Comparison of ENCODE assay signal across 16 cellular contexts in genomic region chr3:157368171-157368570, GRCh38.
DNase-seq lines count a peak whose midpoint lies in the region; ATAC-seq and TF ChIP-seq lines count a peak whose summit lies in the region.
"Had no signal": no experiment of that assay in that cellular context is flagged by ENCODE, and none has a peak within 500 bp of the region (broad histone marks: within the 10 kb centered on the region; RNA-seq: fewer than 3 reads in every experiment).

No MANE protein-coding gene starts in this region.

- peak; percentile 16 for DNase-seq in NCI-H82 (lab: John Stamatoyannopoulos, UW)
- DNase-seq in NCI-H82 treated with DMSO at 0.1 percent for 48 hours (lab: John Stamatoyannopoulos, UW; ENCODE audit: unreplicated experiment), result no peak
- peak; percentile 15 for DNase-seq in SK-N-SH
- DNase-seq in mesenchymal stem cell, result no peak
- no peak for DNase-seq in activated effector memory CD4-positive, alpha-beta T cell treated with Interleukin-2 at 50 U/mL for 16 hours
- DNase-seq in NCI-H2196 treated with DMSO at 0.1 percent for 48 hours (lab: John Stamatoyannopoulos, UW; ENCODE audit: unreplicated experiment), result no peak
- no peak for DNase-seq in activated T-cell treated with anti-CD3 and anti-CD28 coated beads, Interleukin-2, amount 50 U/mL, for 4 hours
- DNase-seq: DMS153, H7, NCI-H187, NCI-H446, Peyer's patch had no signal

- no peaks in the 10 kb centered on the region for H3K27me3 Mint-ChIP-seq in activated T-cell treated with anti-CD3 and anti-CD28 coated beads, Interleukin-2, amount 50 U/mL, for 4 hours (ENCODE audit: low read depth)
- H3K27me3 Mint-ChIP-seq: IgD-negative memory B cell had no signal

- H4K20me1 ChIP-seq in SK-N-SH (ENCODE audit: insufficient read depth), result no peaks in the 10 kb centered on the region
- H4K20me1 ChIP-seq: BLaER1 treated with 17β-estradiol and CSF1 and Interleukin-3, amounts not matched to agents 10 nM and 100 nM had no signal

- H2BK5ac ChIP-seq in mesenchymal stem cell (ENCODE audit: low read depth, low read length, poor library complexity, severe bottlenecking), result no peak overlapping the region

- H3K4me3 Mint-ChIP-seq in activated T-cell treated with anti-CD3 and anti-CD28 coated beads, Interleukin-2, amount 50 U/mL, for 4 hours, result no peak overlapping the region

- no peak overlapping the region for H2BK120ac ChIP-seq in mesenchymal stem cell (ENCODE audit: low read depth, low read length)

- H4K8ac ChIP-seq in mesenchymal stem cell (ENCODE audit: low read length), result peak overlapping the region; percentile 28

- H3K18ac ChIP-seq in mesenchymal stem cell (ENCODE audit: low read depth in 1 of 2, low read length in 2 of 2), result peak overlapping the region in 1 of 2 experiments; percentile 21

- 97% methylated on average over 3 of the region's 3 CpGs for WGBS in SK-N-SH (ENCODE audit: low lambda C conversion rate)
- WGBS in mesenchymal stem cell, result 80% methylated on average over 3 of the region's 3 CpGs

- TF ChIP-seq CTCF in SK-N-SH (IDR thresholded peaks at IDR 0.05), result no peak

- no peak for TF ChIP-seq EP300 in SK-N-SH (IDR thresholded peaks at IDR 0.05; ENCODE audit: borderline replicate concordance in 1 of 2, low read depth in 1 of 2, low read length in 1 of 2)

- peaks cover 12% of the 10 kb centered on the region for H3K79me1 ChIP-seq in mesenchymal stem cell (replicated peaks; ENCODE audit: low read length, poor library complexity, severe bottlenecking)

- H3K9me2 ChIP-seq in SK-N-SH, result no peaks in the 10 kb centered on the region

- no peak overlapping the region for H3K4me3 ChIP-seq in SK-N-SH (ENCODE audit: low read depth in 2 of 2, low read length in 1 of 2)
- no peak overlapping the region for H3K4me3 ChIP-seq in mesenchymal stem cell (ENCODE audit: insufficient read depth in 1 of 2, low read depth in 1 of 2, low read length in 2 of 2)
- H3K4me3 ChIP-seq: BLaER1 treated with 17β-estradiol and CSF1 and Interleukin-3, amounts not matched to agents 10 nM and 100 nM; Peyer's patch had no signal

- H3K4ac ChIP-seq in mesenchymal stem cell (ENCODE audit: low read depth in 1 of 2, low read length in 2 of 2), result peak overlapping the region in 1 of 2 experiments; percentile 16

- no peaks in the 10 kb centered on the region for H3K9me3 Mint-ChIP-seq in activated T-cell treated with anti-CD3 and anti-CD28 coated beads, Interleukin-2, amount 50 U/mL, for 4 hours
- H3K9me3 Mint-ChIP-seq: IgD-negative memory B cell had no signal

- H3K9me3 ChIP-seq in SK-N-SH, result no peaks in the 10 kb centered on the region
- H3K9me3 ChIP-seq in mesenchymal stem cell (ENCODE audit: control insufficient read depth, low read length), result no peaks in the 10 kb centered on the region
- H3K9me3 ChIP-seq: BLaER1 treated with 17β-estradiol and CSF1 and Interleukin-3, amounts not matched to agents 10 nM and 100 nM; Peyer's patch had no signal

- H3K36me3 Mint-ChIP-seq in activated T-cell treated with anti-CD3 and anti-CD28 coated beads, Interleukin-2, amount 50 U/mL, for 4 hours (ENCODE audit: insufficient read depth), result no peaks in the 10 kb centered on the region
- H3K36me3 Mint-ChIP-seq: IgD-negative memory B cell had no signal

- H4K91ac ChIP-seq in mesenchymal stem cell (ENCODE audit: low read length), result peak overlapping the region; percentile 39

- peak overlapping the region; percentile 98 for H2AK5ac ChIP-seq in mesenchymal stem cell (ENCODE audit: low read length, severe bottlenecking)

- H3K79me2 ChIP-seq in SK-N-SH (ENCODE audit: insufficient read depth), result no peaks in the 10 kb centered on the region

- H3K4me1 ChIP-seq in SK-N-SH (ENCODE audit: control insufficient read depth in 1 of 2, insufficient read depth in 2 of 2, low read depth in 1 of 2, low read length in 1 of 2) (peaks cover 3 to 40% of the 10 kb centered on the region in 2 experiments; a peak in 3 of 4 replicates), mesenchymal stem cell (ENCODE audit: control insufficient read depth, insufficient read depth, low read depth, low read length) (peaks cover 15% of the 10 kb centered on the region)
- H3K4me1 ChIP-seq: BLaER1 treated with 17β-estradiol and CSF1 and Interleukin-3, amounts not matched to agents 10 nM and 100 nM; Peyer's patch had no signal

- TF ChIP-seq RAD21 in SK-N-SH (IDR thresholded peaks at IDR 0.05; ENCODE audit: low read length), result no peak

- no peaks in the 10 kb centered on the region for H3K27me3 ChIP-seq in SK-N-SH (ENCODE audit: insufficient read depth)
- no peaks in the 10 kb centered on the region for H3K27me3 ChIP-seq in mesenchymal stem cell (ENCODE audit: control insufficient read depth in 1 of 2, insufficient read depth in 1 of 2, low read length in 2 of 2)
- H3K27me3 ChIP-seq: BLaER1 treated with 17β-estradiol and CSF1 and Interleukin-3, amounts not matched to agents 10 nM and 100 nM; Peyer's patch had no signal

- H2AFZ ChIP-seq in SK-N-SH (ENCODE audit: low read depth) (no peak overlapping the region), mesenchymal stem cell (ENCODE audit: low read depth, low read length) (peak overlapping the region; percentile 63)

- no peak overlapping the region for H3K27ac ChIP-seq in SK-N-SH (ENCODE audit: low read depth in 2 of 2, low read length in 1 of 2)
- H3K27ac ChIP-seq in mesenchymal stem cell (ENCODE audit: low read length, poor library complexity, severe bottlenecking), result no peak overlapping the region
- H3K27ac ChIP-seq: BLaER1 treated with 17β-estradiol and CSF1 and Interleukin-3, amounts not matched to agents 10 nM and 100 nM; Peyer's patch had no signal

- CTCF ChIA-PET in SK-N-SH (lab: Yijun Ruan, JAX), result no interaction called here

- no peak overlapping the region for H2BK15ac ChIP-seq in mesenchymal stem cell (ENCODE audit: low read depth, poor library complexity, severe bottlenecking)

- ATAC-seq in HG03039 (IDR thresholded peaks at IDR 0.05; ENCODE audit: unreplicated experiment), result no peak
- no peak for ATAC-seq in activated T-cell treated with anti-CD3 and anti-CD28 coated beads, Interleukin-2, amount 50 U/mL, for 4 hours
- ATAC-seq: Right ventricle myocardium inferior had no signal

- H3K36me3 ChIP-seq in SK-N-SH (replicated peaks in 1 of 2; ENCODE audit: control insufficient read depth in 1 of 2, insufficient read depth in 2 of 2, low read length in 1 of 2), result no peaks in the 10 kb centered on the region
- H3K36me3 ChIP-seq in mesenchymal stem cell (ENCODE audit: control insufficient read depth in 1 of 2, insufficient read depth in 2 of 2, low read depth in 1 of 2, low read length in 2 of 2), result peaks cover 0 to 4% of the 10 kb centered on the region in 2 experiments
- H3K36me3 ChIP-seq: BLaER1 treated with 17β-estradiol and CSF1 and Interleukin-3, amounts not matched to agents 10 nM and 100 nM; Peyer's patch had no signal

- POLR2A ChIA-PET in SK-N-SH (lab: Yijun Ruan, JAX), result no interaction called here

- no peaks in the 10 kb centered on the region for H3K4me1 Mint-ChIP-seq in activated T-cell treated with anti-CD3 and anti-CD28 coated beads, Interleukin-2, amount 50 U/mL, for 4 hours (ENCODE audit: low read depth)
- H3K4me1 Mint-ChIP-seq: IgD-negative memory B cell had no signal

- no peak overlapping the region for H3K4me2 ChIP-seq in SK-N-SH
- no peak overlapping the region for H3K4me2 ChIP-seq in mesenchymal stem cell (ENCODE audit: low read length, poor library complexity, severe bottlenecking)
- H3K4me2 ChIP-seq: BLaER1 treated with 17β-estradiol and CSF1 and Interleukin-3, amounts not matched to agents 10 nM and 100 nM had no signal

- H3K23ac ChIP-seq in mesenchymal stem cell (ENCODE audit: low read length in 2 of 2), result peak overlapping the region in 1 of 2 experiments; percentile 93

- peaks cover 7% of the 10 kb centered on the region for H3F3A ChIP-seq in SK-N-SH (replicated peaks; ENCODE audit: insufficient read depth)

- H3K9ac ChIP-seq in SK-N-SH (no peak overlapping the region), mesenchymal stem cell (ENCODE audit: low read length) (no peak overlapping the region)
- H3K9ac ChIP-seq: BLaER1 treated with 17β-estradiol and CSF1 and Interleukin-3, amounts not matched to agents 10 nM and 100 nM had no signal

- H2BK12ac ChIP-seq in mesenchymal stem cell (ENCODE audit: low read length in 2 of 2), result peak overlapping the region in 1 of 2 experiments; percentile 63

- peak overlapping the region in 1 of 2 experiments; percentile 28 for H3K14ac ChIP-seq in mesenchymal stem cell (ENCODE audit: low read length in 2 of 2)

TF ChIP-seq in SK-N-SH, 30 proteins besides CTCF, POLR2A, EP300 and RAD21:
- no peak for TF ChIP-seq MAX (IDR thresholded peaks at IDR 0.05; ENCODE audit: low read depth)
- TF ChIP-seq YY1 (IDR thresholded peaks at IDR 0.05; ENCODE audit: low read depth), result no peak
- no peak for TF ChIP-seq PBX3 (IDR thresholded peaks at IDR 0.05)
- TF ChIP-seq FOXM1 (IDR thresholded peaks at IDR 0.05; ENCODE audit: low read depth), result no peak
- TF ChIP-seq RXRA (IDR thresholded peaks at IDR 0.05; ENCODE audit: borderline replicate concordance, low read depth), result no peak
TF ChIP-seq in SK-N-SH: peak in this region for 0.

Comparison
In these comparisons a context has a peak if more than half of its experiments do, and no peak if none do; other contexts are left out.
1. DNase-seq: peak in NCI-H82 (single experiment) and SK-N-SH (single experiment); none in NCI-H82 treated with DMSO at 0.1 percent for 48 hours (single experiment), mesenchymal stem cell (single experiment), activated effector memory CD4-positive, alpha-beta T cell treated with Interleukin-2 at 50 U/mL for 16 hours (single experiment), NCI-H2196 treated with DMSO at 0.1 percent for 48 hours (single experiment) and activated T-cell treated with anti-CD3 and anti-CD28 coated beads, Interleukin-2, amount 50 U/mL, for 4 hours (single experiment).